Comparison of ENCODE assay signal across 9 cellular contexts in the genomic region with DNA sequence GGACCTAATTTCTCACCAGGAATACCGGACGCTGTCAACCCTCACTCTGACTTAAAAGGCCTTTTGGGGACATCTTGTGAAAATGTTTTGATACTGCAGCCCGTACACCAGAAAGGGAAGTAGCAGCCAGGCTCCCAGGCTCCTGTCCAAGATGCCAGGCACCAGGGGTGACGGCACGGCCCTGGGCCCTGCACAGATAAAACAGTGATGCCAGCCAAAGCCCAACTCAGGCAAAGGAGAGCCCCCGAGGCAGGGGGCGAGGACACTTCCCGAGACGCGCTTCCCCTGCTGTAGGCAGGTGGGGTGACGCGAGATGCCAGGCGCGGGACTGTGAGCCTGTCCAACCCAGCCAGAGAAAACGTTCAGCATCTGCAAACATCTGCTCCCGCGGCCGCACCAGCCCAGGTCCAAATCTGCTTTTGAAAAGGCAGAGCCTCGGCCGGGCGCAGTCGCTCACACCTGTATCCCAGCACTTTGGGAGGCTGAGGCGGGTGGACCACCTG. TPM values are rescaled to one million over a fixed set of nuclear protein-coding genes. Genes with fewer than 3 reads are reported as not detected.
DNase-seq lines count a peak whose midpoint lies in the region; ATAC-seq lines count a peak whose summit lies in the region.
"Had no signal": no experiment of that assay in that cellular context is flagged by ENCODE, and none has a peak within 500 bp of the region (broad histone marks: within the 10 kb centered on the region; RNA-seq: fewer than 3 reads in every experiment).

No MANE protein-coding gene starts in this region.

- WGBS in aorta, 2 donors = 9 to 14% methylated on average over 21 to 23 of the region's 23 CpGs

- ATAC-seq in left cardiac atrium (peak; percentile 90 to 96), aorta (ENCODE audit: low FRiP score) (peak; percentile 68)

- intact Hi-C loops in left cardiac atrium (cut with DNase I) = loop anchor here in 1 of 2 donors (5.0 kb wide), 2 partner anchors 57 to 152 kb away; a partner anchor contains a TSS
- intact Hi-C loops in aorta (cut with DNase I) = loop anchor here (5.0 kb wide), 3 partner anchors 147 to 167 kb away; a partner anchor contains a TSS

- no peak overlapping the region for H3K4me3 ChIP-seq in aorta (ENCODE audit: low read length in 2 of 2)

- H3K27me3 ChIP-seq in aorta (ENCODE audit: control insufficient read depth in 1 of 2, insufficient read depth in 2 of 2, low read length in 1 of 2) = no peaks in the 10 kb centered on the region

- no peaks in the 10 kb centered on the region for H3K36me3 ChIP-seq in aorta (ENCODE audit: control insufficient read depth in 1 of 2, insufficient read depth in 2 of 2, low read length in 1 of 2)

- DNase-seq in SIG-M5 treated with dmso at 0.1 percent for 504 hours (lab: John Stamatoyannopoulos, UW; ENCODE audit: unreplicated experiment) (peak; percentile 61), SIG-M5 (lab: John Stamatoyannopoulos, UW) (no peak), SKM-1 (lab: John Stamatoyannopoulos, UW; ENCODE audit: unreplicated experiment) (peak; percentile 6), left cardiac atrium (peak; percentile 57), aorta (peak; percentile 72 to 79), NCI-H1436 treated with DMSO at 0.1 percent for 48 hours (lab: John Stamatoyannopoulos, UW) (no peak)
- no peak for DNase-seq in stimulated activated CD4-positive, alpha-beta T cell treated with anti-CD3 and anti-CD28 coated beads, Interleukin-12 subunit alpha, Interleukin-12 subunit beta, amount 100 ng/mL, for 4 hours
- DNase-seq in activated CD4-positive, CD25-positive, alpha-beta regulatory T cell treated with anti-CD3 and anti-CD28 coated beads, Interleukin-2, amount 50 U/mL, for 72 hours = no peak

- H3K9me3 ChIP-seq in aorta (ENCODE audit: control insufficient read depth, low read length) = no peaks in the 10 kb centered on the region

- H3K4me1 ChIP-seq in aorta (ENCODE audit: control insufficient read depth in 1 of 2, insufficient read depth in 2 of 2, low read length in 2 of 2) = no peaks in the 10 kb centered on the region

- no peak overlapping the region for H3K27ac ChIP-seq in aorta (ENCODE audit: low read depth in 1 of 2, low read length in 2 of 2)

RNA-seq across cellular contexts. Expression of a gene that starts 15.7 kb away (rescaled TPM):
- total RNA-seq in left cardiac atrium (10 to 100 TPM in 1 of 2 donors, 1 to 10 TPM in 1; 9.8 to 16.7 TPM), aorta (10 to 100 TPM; 18.8 to 24.8 TPM)
- 10 to 100 TPM; 54.7 to 64.6 TPM for polyA plus RNA-seq in aorta

RNA-seq across cellular contexts. Expression of a gene that starts 56.4 kb away (rescaled TPM):
- 1 to 10 TPM; 4.6 to 7.6 TPM for total RNA-seq in left cardiac atrium
- 10 to 100 TPM in 1 of 2 donors, 1 to 10 TPM in 1; 4.5 to 11.2 TPM for total RNA-seq in aorta
- 1 to 10 TPM; 2.8 to 5.0 TPM for polyA plus RNA-seq in aorta
- total RNA-seq: T-helper 1 cell treated with Interleukin-12 subunit alpha and Interleukin-12 subunit beta and Interleukin-4 antibody, amounts not matched to agents 30 ng/mL and 1 ng/mL, for 36 hours had no signal

Comparison
In these comparisons a context has a peak if more than half of its experiments do, and no peak if none do; other contexts are left out.
1. DNase-seq: peak in SIG-M5 treated with dmso at 0.1 percent for 504 hours (single experiment), SKM-1 (single experiment), left cardiac atrium (single experiment) and aorta (2 of 2); none in SIG-M5 (single experiment), stimulated activated CD4-positive, alpha-beta T cell treated with anti-CD3 and anti-CD28 coated beads, Interleukin-12 subunit alpha, Interleukin-12 subunit beta, amount 100 ng/mL, for 4 hours (single experiment), NCI-H1436 treated with DMSO at 0.1 percent for 48 hours (single experiment) and activated CD4-positive, CD25-positive, alpha-beta regulatory T cell treated with anti-CD3 and anti-CD28 coated beads, Interleukin-2, amount 50 U/mL, for 72 hours (single experiment).